1 cellular context compared by ENCODE assay signal in the genomic region with DNA sequence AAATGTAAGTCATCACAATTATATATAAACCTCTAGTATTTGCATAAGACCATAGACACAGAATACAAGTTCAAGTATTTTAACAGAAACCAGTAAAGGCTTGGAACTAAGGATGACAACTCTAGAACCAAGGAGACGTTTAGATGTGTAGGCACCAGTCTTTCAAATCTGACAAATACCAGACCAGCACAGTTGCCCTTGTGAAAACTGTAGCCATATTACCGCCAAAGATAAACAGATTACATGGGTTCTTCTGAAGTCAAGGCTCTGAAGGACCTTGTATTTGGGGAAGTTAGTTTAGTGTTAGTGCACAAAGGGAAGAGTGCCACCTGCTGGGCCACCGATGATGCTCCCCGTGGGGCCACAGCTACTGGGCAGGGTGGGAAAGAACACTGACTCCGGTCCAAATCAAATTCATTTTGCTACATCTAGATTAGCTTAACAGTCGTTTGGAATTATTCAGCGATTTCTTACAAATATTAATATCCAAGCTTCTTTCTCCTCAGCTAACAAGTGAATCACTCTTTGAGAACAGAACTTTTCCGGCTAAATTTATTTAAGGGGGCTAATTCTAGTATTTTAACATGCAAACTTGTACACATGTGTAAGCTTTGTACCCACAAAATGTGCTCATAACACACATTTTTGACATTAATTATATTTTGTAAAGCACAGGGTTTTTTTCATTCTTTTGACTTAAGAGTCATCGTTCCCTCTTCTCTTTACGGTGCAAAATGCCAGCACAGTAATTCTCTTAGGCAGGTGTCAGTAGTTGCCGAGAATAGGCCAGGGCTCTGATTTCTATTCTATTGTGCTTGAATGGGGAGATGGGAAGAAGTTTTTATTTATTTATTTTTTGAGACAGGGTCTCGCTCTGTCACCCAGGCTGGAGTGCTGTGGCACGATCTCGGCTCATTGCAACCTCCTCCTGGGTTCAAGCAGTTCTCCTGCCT.
TF ChIP-seq lines count a peak whose summit lies in the region.

No MANE protein-coding gene starts in this region.

TF ChIP-seq in HCT116, 20 proteins besides CTCF, POLR2A, EP300 and RAD21 (continued from another document):
- TF ChIP-seq, protein P1, sequence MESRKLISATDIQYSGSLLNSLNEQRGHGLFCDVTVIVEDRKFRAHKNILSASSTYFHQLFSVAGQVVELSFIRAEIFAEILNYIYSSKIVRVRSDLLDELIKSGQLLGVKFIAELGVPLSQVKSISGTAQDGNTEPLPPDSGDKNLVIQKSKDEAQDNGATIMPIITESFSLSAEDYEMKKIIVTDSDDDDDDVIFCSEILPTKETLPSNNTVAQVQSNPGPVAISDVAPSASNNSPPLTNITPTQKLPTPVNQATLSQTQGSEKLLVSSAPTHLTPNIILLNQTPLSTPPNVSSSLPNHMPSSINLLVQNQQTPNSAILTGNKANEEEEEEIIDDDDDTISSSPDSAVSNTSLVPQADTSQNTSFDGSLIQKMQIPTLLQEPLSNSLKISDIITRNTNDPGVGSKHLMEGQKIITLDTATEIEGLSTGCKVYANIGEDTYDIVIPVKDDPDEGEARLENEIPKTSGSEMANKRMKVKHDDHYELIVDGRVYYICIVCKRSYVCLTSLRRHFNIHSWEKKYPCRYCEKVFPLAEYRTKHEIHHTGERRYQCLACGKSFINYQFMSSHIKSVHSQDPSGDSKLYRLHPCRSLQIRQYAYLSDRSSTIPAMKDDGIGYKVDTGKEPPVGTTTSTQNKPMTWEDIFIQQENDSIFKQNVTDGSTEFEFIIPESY (IDR thresholded peaks at IDR 0.05; ENCODE audit: extremely low read depth, insufficient replicate concordance, low read length): no peak
- TF ChIP-seq, protein P2, sequence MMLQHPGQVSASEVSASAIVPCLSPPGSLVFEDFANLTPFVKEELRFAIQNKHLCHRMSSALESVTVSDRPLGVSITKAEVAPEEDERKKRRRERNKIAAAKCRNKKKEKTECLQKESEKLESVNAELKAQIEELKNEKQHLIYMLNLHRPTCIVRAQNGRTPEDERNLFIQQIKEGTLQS (IDR thresholded peaks at IDR 0.05): no peak
- TF ChIP-seq SP1 (IDR thresholded peaks at IDR 0.05; ENCODE audit: low read depth) (no peak), POLR2AphosphoS5 (IDR thresholded peaks at IDR 0.05; ENCODE audit: low read depth, low read length) (no peak), CBX3 (IDR thresholded peaks at IDR 0.05; ENCODE audit: low read depth) (no peak)
- TF ChIP-seq, protein P3, sequence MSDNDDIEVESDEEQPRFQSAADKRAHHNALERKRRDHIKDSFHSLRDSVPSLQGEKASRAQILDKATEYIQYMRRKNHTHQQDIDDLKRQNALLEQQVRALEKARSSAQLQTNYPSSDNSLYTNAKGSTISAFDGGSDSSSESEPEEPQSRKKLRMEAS (IDR thresholded peaks at IDR 0.05): no peak
